In genomic region chr6:52877168-52877567, GRCh38 we compare ENCODE assay signal across 11 cellular contexts. TPM values are rescaled to one million over a fixed set of nuclear protein-coding genes. Genes with fewer than 3 reads are reported as not detected.
DNase-seq lines count a peak whose midpoint lies in the region; ATAC-seq, FAIRE-seq and TF ChIP-seq lines count a peak whose summit lies in the region.
"Had no signal": no experiment of that assay in that cellular context is flagged by ENCODE, and none has a peak within 500 bp of the region (broad histone marks: within the 10 kb centered on the region; RNA-seq: fewer than 3 reads in every experiment).

No MANE protein-coding gene starts in this region.

- no peak overlapping the region for H2AFZ ChIP-seq in KMS-11 (ENCODE audit: low read depth)
- H2AFZ ChIP-seq in astrocyte (ENCODE audit: low read depth, low read length) = no peak overlapping the region

- H3K36me3 ChIP-seq in KMS-11 (ENCODE audit: insufficient read depth) (no peaks in the 10 kb centered on the region), astrocyte (ENCODE audit: insufficient read depth, low read length) (no peaks in the 10 kb centered on the region), left lung (no peaks in the 10 kb centered on the region)

- H3K4me1 ChIP-seq in KMS-11 (ENCODE audit: low read depth, poor library complexity, severe bottlenecking) = peaks cover 37% of the 10 kb centered on the region
- H3K4me1 ChIP-seq in astrocyte (ENCODE audit: insufficient read depth, low read length) = peaks cover 20% of the 10 kb centered on the region
- H3K4me1 ChIP-seq in left lung = peaks cover 0 to 7% of the 10 kb centered on the region in 2 donors

- FAIRE-seq in astrocyte (lab: Jason Lieb, UNC) (peak; percentile 56), GM19239 (lab: Jason Lieb, UNC) (no peak)
- FAIRE-seq: colon had no signal

- H4K20me1 ChIP-seq in KMS-11 (ENCODE audit: insufficient read depth) (no peaks in the 10 kb centered on the region), astrocyte (ENCODE audit: insufficient read depth, low read length) (no peaks in the 10 kb centered on the region)

- TF ChIP-seq CTCF in KMS-11 (conservative IDR thresholded peaks at IDR 0.05; ENCODE audit: low read depth, low read length) (no peak), astrocyte (IDR thresholded peaks at IDR 0.05; ENCODE audit: insufficient read depth, low read depth, low read length) (no peak), left lung (IDR thresholded peaks at IDR 0.05) (no peak)

- H3K27me3 ChIP-seq in KMS-11 (ENCODE audit: insufficient read depth, low read depth) = peaks cover 13% of the 10 kb centered on the region; the same call in 1 of the 2 replicates
- peaks cover 4% of the 10 kb centered on the region for H3K27me3 ChIP-seq in astrocyte (ENCODE audit: insufficient read depth, low read length)
- H3K27me3 ChIP-seq in left lung = no peaks in the 10 kb centered on the region

- peak; percentile 81 for DNase-seq in GM03348 (ENCODE audit: low spot score)
- DNase-seq in astrocyte (ENCODE audit: low read depth) = peak; percentile 97
- DNase-seq in left lung = no peak
- DNase-seq in KG1 (lab: John Stamatoyannopoulos, UW) = no peak
- DNase-seq in stimulated activated CD4-positive, alpha-beta T cell treated with anti-CD3 and anti-CD28 coated beads, Interleukin-4, amount 100 ng/mL, for 1 hour = no peak
- DNase-seq in cerebellum (ENCODE audit: low spot score) = no peak
- DNase-seq in GM19239 (ENCODE audit: insufficient read length, low spot score) = no peak
- DNase-seq: DMS79, natural killer cell had no signal

- H3K79me2 ChIP-seq in KMS-11 (ENCODE audit: insufficient read depth, low read depth) (no peaks in the 10 kb centered on the region), astrocyte (ENCODE audit: insufficient read depth, low read length) (no peaks in the 10 kb centered on the region)

- no peak overlapping the region for H3K4me3 Mint-ChIP-seq in astrocyte (ENCODE audit: unreplicated experiment)
- H3K4me3 Mint-ChIP-seq: natural killer cell had no signal

- peak; percentile 28 for ATAC-seq in left lung
- ATAC-seq: natural killer cell had no signal

- H3K4me2 ChIP-seq in KMS-11 (peak overlapping the region; percentile 92), astrocyte (ENCODE audit: low read length) (peak overlapping the region; percentile 39)

- H3K9ac ChIP-seq in KMS-11 (no peak overlapping the region), astrocyte (ENCODE audit: low read length) (no peak overlapping the region)

- peaks cover 44% of the 10 kb centered on the region for H3K4me1 Mint-ChIP-seq in astrocyte (ENCODE audit: low read depth, unreplicated experiment)

- no peak overlapping the region for H3K4me3 ChIP-seq in KMS-11 (IDR thresholded peaks at IDR 0.05; ENCODE audit: insufficient read depth, low read depth, low read length)
- no peak overlapping the region for H3K4me3 ChIP-seq in astrocyte (ENCODE audit: insufficient read depth, low read depth, low read length)
- no peak overlapping the region for H3K4me3 ChIP-seq in left lung

- H3K9me3 Mint-ChIP-seq in astrocyte (ENCODE audit: unreplicated experiment) = no peaks in the 10 kb centered on the region
- H3K9me3 Mint-ChIP-seq: natural killer cell had no signal

- H3K27me3 Mint-ChIP-seq in astrocyte (ENCODE audit: low read depth, unreplicated experiment) = peaks cover 6% of the 10 kb centered on the region

- H3K9me3 ChIP-seq in astrocyte (ENCODE audit: insufficient read depth, low read depth, low read length) = no peaks in the 10 kb centered on the region
- H3K9me3 ChIP-seq in left lung = no peaks in the 10 kb centered on the region

- no peak overlapping the region for H3K27ac ChIP-seq in KMS-11
- peak overlapping the region; percentile 12 for H3K27ac ChIP-seq in astrocyte (ENCODE audit: low read depth, low read length)
- H3K27ac ChIP-seq in left lung = no peak overlapping the region

- no peaks in the 10 kb centered on the region for H3K36me3 Mint-ChIP-seq in astrocyte (ENCODE audit: low read depth, unreplicated experiment)
- H3K36me3 Mint-ChIP-seq: natural killer cell had no signal

- peak overlapping the region; percentile 89 for H3K27ac Mint-ChIP-seq in astrocyte (ENCODE audit: unreplicated experiment)
- H3K27ac Mint-ChIP-seq: natural killer cell had no signal

- intact Hi-C loops in left lung (cut with DNase I) = no loop called here

RNA-seq across cellular contexts. Expression of gene GSTA3, which starts 32.3 kb away (rescaled TPM):
- not detected in 2 replicates for total RNA-seq in astrocyte
- under 1 TPM in 1 of 2 donors, not detected in 1; 0.50 TPM for total RNA-seq in left lung
- total RNA-seq in cerebellum = not detected
- total RNA-seq: natural killer cell had no signal

RNA-seq across cellular contexts. Expression of gene GSTA5, which starts 36.6 kb away (rescaled TPM):
- total RNA-seq in astrocyte = not detected in 2 replicates
- not detected for total RNA-seq in left lung
- not detected for total RNA-seq in cerebellum
- total RNA-seq: natural killer cell had no signal

Comparison
In these comparisons a context has a peak if more than half of its experiments do, and no peak if none do; other contexts are left out.
1. DNase-seq: peak in GM03348 (single experiment) and astrocyte (single experiment); none in left lung (0 of 2), KG1 (single experiment), stimulated activated CD4-positive, alpha-beta T cell treated with anti-CD3 and anti-CD28 coated beads, Interleukin-4, amount 100 ng/mL, for 1 hour (single experiment), cerebellum (single experiment) and GM19239 (single experiment).